Comparison of ENCODE assay signal across 1 cellular context in genomic region chr11:72735495-72736027, GRCh38.
TF ChIP-seq lines count a peak whose summit lies in the region.

No MANE protein-coding gene starts in this region.

TF ChIP-seq in SK-N-SH, 30 proteins besides CTCF, POLR2A, EP300 and RAD21 (continued from another document):
- TF ChIP-seq, protein P1, sequence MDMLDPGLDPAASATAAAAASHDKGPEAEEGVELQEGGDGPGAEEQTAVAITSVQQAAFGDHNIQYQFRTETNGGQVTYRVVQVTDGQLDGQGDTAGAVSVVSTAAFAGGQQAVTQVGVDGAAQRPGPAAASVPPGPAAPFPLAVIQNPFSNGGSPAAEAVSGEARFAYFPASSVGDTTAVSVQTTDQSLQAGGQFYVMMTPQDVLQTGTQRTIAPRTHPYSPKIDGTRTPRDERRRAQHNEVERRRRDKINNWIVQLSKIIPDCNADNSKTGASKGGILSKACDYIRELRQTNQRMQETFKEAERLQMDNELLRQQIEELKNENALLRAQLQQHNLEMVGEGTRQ (IDR thresholded peaks at IDR 0.05; ENCODE audit: borderline replicate concordance, low read depth, low read length), result no peak
- TF ChIP-seq ZBTB33 (IDR thresholded peaks at IDR 0.05; ENCODE audit: borderline replicate concordance, low read depth) (no peak), REST (IDR thresholded peaks at IDR 0.05; ENCODE audit: low read depth, low read length) (no peak)
